Comparison of ENCODE assay signal across 21 cellular contexts in genomic region chr6:12415980-12416598, GRCh38.
"Had no signal": no experiment of that assay in that cellular context is flagged by ENCODE, and none has a peak within 500 bp of the region (broad histone marks: within the 10 kb centered on the region; RNA-seq: fewer than 3 reads in every experiment).

No MANE protein-coding gene starts in this region.

- H3K9me3 ChIP-seq: transverse colon had no signal

- ATAC-seq: left cardiac atrium; left ventricle myocardium superior; naive thymus-derived CD4-positive, alpha-beta T cell; sciatic nerve; stimulated activated memory B cell treated with anti-CD40 and anti-IgM and Interleukin-4, amounts not matched to agents 10 μg/mL and 1 μg/mL and 100 μg/mL, for 72 hours had no signal

- DNase-seq: cortex of kidney; dorsolateral prefrontal cortex; effector CD8-positive, alpha-beta T cell; foreskin melanocyte; head of caudate nucleus; kidney; left cardiac atrium; left ventricle myocardium superior; naive thymus-derived CD4-positive, alpha-beta T cell; nephron progenitor cell; posterior cingulate gyrus; spleen; stimulated activated CD4-positive, alpha-beta T cell treated with anti-CD3 and anti-CD28 coated beads, Interleukin-15, amount 100 ng/mL, for 24 hours; stimulated activated CD4-positive, alpha-beta T cell treated with anti-CD3 and anti-CD28 coated beads, Interleukin-1b, Interleukin-23, amount 100 ng/mL, for 48 hours; stimulated activated CD4-positive, alpha-beta T cell treated with anti-CD3 and anti-CD28 coated beads, Interleukin-4, amount 100 ng/mL, for 24 hours; transverse colon had no signal

- H3K4me3 ChIP-seq: dorsolateral prefrontal cortex, hepatocyte, lung, spleen, transverse colon had no signal

- H3K27me3 Mint-ChIP-seq: stimulated activated memory B cell treated with anti-CD40 and anti-IgM and Interleukin-4, amounts not matched to agents 10 μg/mL and 1 μg/mL and 100 μg/mL, for 72 hours had no signal

- H3K4me1 Mint-ChIP-seq: naive thymus-derived CD4-positive, alpha-beta T cell; nephron progenitor cell; stimulated activated memory B cell treated with anti-CD40 and anti-IgM and Interleukin-4, amounts not matched to agents 10 μg/mL and 1 μg/mL and 100 μg/mL, for 72 hours had no signal

- H3K4me2 ChIP-seq: hepatocyte had no signal

- H3K27me3 ChIP-seq: hepatocyte, spleen, transverse colon had no signal

- H3K4me3 Mint-ChIP-seq: naive thymus-derived CD4-positive, alpha-beta T cell; nephron progenitor cell; stimulated activated memory B cell treated with anti-CD40 and anti-IgM and Interleukin-4, amounts not matched to agents 10 μg/mL and 1 μg/mL and 100 μg/mL, for 72 hours; stimulated activated naive CD8-positive, alpha-beta T cell treated with anti-CD3 and anti-CD28 coated beads, Interleukin-15, Interleukin-2, amounts not matched to agents 100 ng/mL and 50 ng/mL, for 24 hours had no signal

- H3K27ac Mint-ChIP-seq: naive thymus-derived CD4-positive, alpha-beta T cell; nephron progenitor cell; stimulated activated memory B cell treated with anti-CD40 and anti-IgM and Interleukin-4, amounts not matched to agents 10 μg/mL and 1 μg/mL and 100 μg/mL, for 72 hours; stimulated activated naive CD8-positive, alpha-beta T cell treated with anti-CD3 and anti-CD28 coated beads, Interleukin-15, Interleukin-2, amounts not matched to agents 100 ng/mL and 50 ng/mL, for 24 hours had no signal

- H3K4me1 ChIP-seq: spleen had no signal

- FAIRE-seq: kidney had no signal

- H3K36me3 Mint-ChIP-seq: stimulated activated memory B cell treated with anti-CD40 and anti-IgM and Interleukin-4, amounts not matched to agents 10 μg/mL and 1 μg/mL and 100 μg/mL, for 72 hours had no signal

- H2AFZ ChIP-seq: hepatocyte had no signal

- H3K27ac ChIP-seq: dorsolateral prefrontal cortex, hepatocyte, spleen, transverse colon had no signal

- H3K36me3 ChIP-seq: spleen, transverse colon had no signal

- H3K79me2 ChIP-seq: hepatocyte had no signal
